1 cellular context compared by ENCODE assay signal in the genomic region with DNA sequence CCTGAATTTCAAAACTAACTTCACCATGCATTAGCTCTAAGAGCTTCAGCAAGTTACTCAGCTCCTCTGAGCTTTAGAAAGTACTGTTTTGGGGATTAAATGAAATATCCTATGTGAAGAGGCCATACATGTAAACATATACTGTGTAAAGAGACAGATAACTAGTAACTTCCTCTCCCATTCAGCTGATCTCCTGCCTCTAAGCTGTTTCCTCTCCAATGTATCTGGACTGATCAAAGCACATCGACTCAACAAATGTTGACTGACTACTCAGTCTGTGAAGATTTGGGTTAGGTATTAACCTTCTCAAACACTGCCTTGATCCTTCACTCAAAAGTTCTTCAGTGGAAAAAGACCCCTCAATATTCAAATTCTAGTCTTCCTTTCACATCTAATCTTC.
TF ChIP-seq lines count a peak whose summit lies in the region.

No MANE protein-coding gene starts in this region.

TF ChIP-seq in HepG2, 621 proteins besides CTCF, POLR2A, EP300 and RAD21 (continued from another document and continues in another):
- TF ChIP-seq ZNF720 (CRISPR knock-in tag; IDR thresholded peaks at IDR 0.05) (no peak), EED (CRISPR knock-in tag; IDR thresholded peaks at IDR 0.05) (no peak), BRCA1 (CRISPR knock-in tag; IDR thresholded peaks at IDR 0.05) (no peak), NR2C2 (CRISPR knock-in tag; IDR thresholded peaks at IDR 0.05; ENCODE audit: borderline replicate concordance) (no peak), KDM2A (CRISPR knock-in tag; IDR thresholded peaks at IDR 0.05; ENCODE audit: borderline replicate concordance, low read depth) (no peak), ZFX (CRISPR knock-in tag; IDR thresholded peaks at IDR 0.05; ENCODE audit: low read depth) (no peak), MAFK (conservative IDR thresholded peaks at IDR 0.05 in 1 of 2, IDR thresholded peaks at IDR 0.05 in 1 of 2; ENCODE audit: low read length in 2 of 2) (no peak), YY1 (IDR thresholded peaks at IDR 0.05; ENCODE audit: insufficient read depth, insufficient replicate concordance, low read depth, low read length) (no peak), ZNF160 (CRISPR knock-in tag; IDR thresholded peaks at IDR 0.05) (no peak), ZNF460 (CRISPR knock-in tag; IDR thresholded peaks at IDR 0.05; ENCODE audit: borderline replicate concordance) (no peak), RCOR2 (CRISPR knock-in tag; IDR thresholded peaks at IDR 0.05) (no peak), ETV5 (CRISPR knock-in tag; IDR thresholded peaks at IDR 0.05; ENCODE audit: borderline replicate concordance) (peak; percentile 79; the same call in 1 of the 2 replicates), ZNF605 (CRISPR knock-in tag; IDR thresholded peaks at IDR 0.05) (no peak), ZNF350 (CRISPR knock-in tag; IDR thresholded peaks at IDR 0.05; ENCODE audit: borderline replicate concordance, low read depth) (no peak), FOXP1 (IDR thresholded peaks at IDR 0.05) (no peak), FOXP1 (CRISPR knock-in tag; IDR thresholded peaks at IDR 0.05) (0 out of 2 replicates have a peak, but pooled peaks have one; percentile 13), ZNF225 (CRISPR knock-in tag; IDR thresholded peaks at IDR 0.05) (no peak)
- TF ChIP-seq, protein P1, sequence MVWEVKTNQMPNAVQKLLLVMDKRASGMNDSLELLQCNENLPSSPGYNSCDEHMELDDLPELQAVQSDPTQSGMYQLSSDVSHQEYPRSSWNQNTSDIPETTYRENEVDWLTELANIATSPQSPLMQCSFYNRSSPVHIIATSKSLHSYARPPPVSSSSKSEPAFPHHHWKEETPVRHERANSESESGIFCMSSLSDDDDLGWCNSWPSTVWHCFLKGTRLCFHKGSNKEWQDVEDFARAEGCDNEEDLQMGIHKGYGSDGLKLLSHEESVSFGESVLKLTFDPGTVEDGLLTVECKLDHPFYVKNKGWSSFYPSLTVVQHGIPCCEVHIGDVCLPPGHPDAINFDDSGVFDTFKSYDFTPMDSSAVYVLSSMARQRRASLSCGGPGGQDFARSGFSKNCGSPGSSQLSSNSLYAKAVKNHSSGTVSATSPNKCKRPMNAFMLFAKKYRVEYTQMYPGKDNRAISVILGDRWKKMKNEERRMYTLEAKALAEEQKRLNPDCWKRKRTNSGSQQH (CRISPR knock-in tag; IDR thresholded peaks at IDR 0.05; ENCODE audit: low read depth) = no peak
- TF ChIP-seq, protein P2, sequence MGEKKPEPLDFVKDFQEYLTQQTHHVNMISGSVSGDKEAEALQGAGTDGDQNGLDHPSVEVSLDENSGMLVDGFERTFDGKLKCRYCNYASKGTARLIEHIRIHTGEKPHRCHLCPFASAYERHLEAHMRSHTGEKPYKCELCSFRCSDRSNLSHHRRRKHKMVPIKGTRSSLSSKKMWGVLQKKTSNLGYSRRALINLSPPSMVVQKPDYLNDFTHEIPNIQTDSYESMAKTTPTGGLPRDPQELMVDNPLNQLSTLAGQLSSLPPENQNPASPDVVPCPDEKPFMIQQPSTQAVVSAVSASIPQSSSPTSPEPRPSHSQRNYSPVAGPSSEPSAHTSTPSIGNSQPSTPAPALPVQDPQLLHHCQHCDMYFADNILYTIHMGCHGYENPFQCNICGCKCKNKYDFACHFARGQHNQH (CRISPR knock-in tag; IDR thresholded peaks at IDR 0.05) = no peak
- TF ChIP-seq, protein P3, sequence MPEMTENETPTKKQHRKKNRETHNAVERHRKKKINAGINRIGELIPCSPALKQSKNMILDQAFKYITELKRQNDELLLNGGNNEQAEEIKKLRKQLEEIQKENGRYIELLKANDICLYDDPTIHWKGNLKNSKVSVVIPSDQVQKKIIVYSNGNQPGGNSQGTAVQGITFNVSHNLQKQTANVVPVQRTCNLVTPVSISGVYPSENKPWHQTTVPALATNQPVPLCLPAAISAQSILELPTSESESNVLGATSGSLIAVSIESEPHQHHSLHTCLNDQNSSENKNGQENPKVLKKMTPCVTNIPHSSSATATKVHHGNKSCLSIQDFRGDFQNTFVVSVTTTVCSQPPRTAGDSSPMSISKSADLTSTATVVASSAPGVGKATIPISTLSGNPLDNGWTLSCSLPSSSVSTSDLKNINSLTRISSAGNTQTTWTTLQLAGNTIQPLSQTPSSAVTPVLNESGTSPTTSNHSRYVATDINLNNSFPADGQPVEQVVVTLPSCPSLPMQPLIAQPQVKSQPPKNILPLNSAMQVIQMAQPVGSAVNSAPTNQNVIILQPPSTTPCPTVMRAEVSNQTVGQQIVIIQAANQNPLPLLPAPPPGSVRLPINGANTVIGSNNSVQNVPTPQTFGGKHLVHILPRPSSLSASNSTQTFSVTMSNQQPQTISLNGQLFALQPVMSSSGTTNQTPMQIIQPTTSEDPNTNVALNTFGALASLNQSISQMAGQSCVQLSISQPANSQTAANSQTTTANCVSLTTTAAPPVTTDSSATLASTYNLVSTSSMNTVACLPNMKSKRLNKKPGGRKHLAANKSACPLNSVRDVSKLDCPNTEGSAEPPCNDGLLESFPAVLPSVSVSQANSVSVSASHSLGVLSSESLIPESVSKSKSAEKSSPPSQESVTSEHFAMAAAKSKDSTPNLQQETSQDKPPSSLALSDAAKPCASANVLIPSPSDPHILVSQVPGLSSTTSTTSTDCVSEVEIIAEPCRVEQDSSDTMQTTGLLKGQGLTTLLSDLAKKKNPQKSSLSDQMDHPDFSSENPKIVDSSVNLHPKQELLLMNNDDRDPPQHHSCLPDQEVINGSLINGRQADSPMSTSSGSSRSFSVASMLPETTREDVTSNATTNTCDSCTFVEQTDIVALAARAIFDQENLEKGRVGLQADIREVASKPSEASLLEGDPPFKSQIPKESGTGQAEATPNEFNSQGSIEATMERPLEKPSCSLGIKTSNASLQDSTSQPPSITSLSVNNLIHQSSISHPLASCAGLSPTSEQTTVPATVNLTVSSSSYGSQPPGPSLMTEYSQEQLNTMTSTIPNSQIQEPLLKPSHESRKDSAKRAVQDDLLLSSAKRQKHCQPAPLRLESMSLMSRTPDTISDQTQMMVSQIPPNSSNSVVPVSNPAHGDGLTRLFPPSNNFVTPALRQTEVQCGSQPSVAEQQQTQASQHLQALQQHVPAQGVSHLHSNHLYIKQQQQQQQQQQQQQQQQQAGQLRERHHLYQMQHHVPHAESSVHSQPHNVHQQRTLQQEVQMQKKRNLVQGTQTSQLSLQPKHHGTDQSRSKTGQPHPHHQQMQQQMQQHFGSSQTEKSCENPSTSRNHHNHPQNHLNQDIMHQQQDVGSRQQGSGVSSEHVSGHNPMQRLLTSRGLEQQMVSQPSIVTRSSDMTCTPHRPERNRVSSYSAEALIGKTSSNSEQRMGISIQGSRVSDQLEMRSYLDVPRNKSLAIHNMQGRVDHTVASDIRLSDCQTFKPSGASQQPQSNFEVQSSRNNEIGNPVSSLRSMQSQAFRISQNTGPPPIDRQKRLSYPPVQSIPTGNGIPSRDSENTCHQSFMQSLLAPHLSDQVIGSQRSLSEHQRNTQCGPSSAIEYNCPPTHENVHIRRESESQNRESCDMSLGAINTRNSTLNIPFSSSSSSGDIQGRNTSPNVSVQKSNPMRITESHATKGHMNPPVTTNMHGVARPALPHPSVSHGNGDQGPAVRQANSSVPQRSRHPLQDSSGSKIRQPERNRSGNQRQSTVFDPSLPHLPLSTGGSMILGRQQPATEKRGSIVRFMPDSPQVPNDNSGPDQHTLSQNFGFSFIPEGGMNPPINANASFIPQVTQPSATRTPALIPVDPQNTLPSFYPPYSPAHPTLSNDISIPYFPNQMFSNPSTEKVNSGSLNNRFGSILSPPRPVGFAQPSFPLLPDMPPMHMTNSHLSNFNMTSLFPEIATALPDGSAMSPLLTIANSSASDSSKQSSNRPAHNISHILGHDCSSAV (CRISPR knock-in tag; IDR thresholded peaks at IDR 0.05; ENCODE audit: borderline replicate concordance) = no peak
- TF ChIP-seq, protein P4, sequence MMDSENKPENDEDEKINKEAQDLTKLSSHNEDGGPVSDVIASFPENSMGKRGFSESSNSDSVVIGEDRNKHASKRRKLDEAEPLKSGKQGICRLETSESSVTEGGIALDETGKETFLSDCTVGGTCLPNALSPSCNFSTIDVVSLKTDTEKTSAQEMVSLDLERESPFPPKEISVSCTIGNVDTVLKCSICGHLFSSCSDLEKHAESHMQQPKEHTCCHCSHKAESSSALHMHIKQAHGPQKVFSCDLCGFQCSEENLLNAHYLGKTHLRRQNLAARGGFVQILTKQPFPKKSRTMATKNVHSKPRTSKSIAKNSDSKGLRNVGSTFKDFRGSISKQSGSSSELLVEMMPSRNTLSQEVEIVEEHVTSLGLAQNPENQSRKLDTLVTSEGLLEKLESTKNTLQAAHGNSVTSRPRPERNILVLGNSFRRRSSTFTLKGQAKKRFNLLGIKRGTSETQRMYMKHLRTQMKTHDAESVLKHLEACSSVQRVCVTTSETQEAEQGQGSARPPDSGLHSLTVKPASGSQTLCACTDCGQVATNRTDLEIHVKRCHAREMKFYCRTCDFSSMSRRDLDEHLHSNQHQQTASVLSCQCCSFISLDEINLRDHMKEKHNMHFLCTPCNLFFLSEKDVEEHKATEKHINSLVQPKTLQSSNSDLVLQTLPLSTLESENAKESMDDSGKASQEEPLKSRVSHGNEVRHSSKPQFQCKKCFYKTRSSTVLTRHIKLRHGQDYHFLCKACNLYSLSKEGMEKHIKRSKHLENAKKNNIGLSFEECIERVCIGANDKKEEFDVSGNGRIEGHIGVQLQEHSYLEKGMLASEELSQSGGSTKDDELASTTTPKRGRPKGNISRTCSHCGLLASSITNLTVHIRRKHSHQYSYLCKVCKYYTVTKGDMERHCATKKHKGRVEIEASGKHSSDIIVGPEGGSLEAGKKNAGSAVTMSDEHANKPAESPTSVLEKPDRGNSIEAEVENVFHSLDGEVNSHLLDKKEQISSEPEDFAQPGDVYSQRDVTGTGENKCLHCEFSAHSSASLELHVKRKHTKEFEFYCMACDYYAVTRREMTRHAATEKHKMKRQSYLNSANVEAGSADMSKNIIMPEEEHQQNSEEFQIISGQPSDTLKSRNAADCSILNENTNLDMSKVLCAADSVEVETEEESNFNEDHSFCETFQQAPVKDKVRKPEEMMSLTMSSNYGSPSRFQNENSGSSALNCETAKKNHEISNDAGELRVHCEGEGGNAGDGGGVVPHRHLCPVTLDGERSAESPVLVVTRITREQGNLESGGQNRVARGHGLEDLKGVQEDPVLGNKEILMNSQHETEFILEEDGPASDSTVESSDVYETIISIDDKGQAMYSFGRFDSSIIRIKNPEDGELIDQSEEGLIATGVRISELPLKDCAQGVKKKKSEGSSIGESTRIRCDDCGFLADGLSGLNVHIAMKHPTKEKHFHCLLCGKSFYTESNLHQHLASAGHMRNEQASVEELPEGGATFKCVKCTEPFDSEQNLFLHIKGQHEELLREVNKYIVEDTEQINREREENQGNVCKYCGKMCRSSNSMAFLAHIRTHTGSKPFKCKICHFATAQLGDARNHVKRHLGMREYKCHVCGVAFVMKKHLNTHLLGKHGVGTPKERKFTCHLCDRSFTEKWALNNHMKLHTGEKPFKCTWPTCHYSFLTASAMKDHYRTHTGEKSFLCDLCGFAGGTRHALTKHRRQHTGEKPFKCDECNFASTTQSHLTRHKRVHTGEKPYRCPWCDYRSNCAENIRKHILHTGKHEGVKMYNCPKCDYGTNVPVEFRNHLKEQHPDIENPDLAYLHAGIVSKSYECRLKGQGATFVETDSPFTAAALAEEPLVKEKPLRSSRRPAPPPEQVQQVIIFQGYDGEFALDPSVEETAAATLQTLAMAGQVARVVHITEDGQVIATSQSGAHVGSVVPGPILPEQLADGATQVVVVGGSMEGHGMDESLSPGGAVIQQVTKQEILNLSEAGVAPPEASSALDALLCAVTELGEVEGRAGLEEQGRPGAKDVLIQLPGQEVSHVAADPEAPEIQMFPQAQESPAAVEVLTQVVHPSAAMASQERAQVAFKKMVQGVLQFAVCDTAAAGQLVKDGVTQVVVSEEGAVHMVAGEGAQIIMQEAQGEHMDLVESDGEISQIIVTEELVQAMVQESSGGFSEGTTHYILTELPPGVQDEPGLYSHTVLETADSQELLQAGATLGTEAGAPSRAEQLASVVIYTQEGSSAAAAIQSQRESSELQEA (CRISPR knock-in tag; IDR thresholded peaks at IDR 0.05; ENCODE audit: not compliant biosample characterization) = no peak
- TF ChIP-seq, protein P5, sequence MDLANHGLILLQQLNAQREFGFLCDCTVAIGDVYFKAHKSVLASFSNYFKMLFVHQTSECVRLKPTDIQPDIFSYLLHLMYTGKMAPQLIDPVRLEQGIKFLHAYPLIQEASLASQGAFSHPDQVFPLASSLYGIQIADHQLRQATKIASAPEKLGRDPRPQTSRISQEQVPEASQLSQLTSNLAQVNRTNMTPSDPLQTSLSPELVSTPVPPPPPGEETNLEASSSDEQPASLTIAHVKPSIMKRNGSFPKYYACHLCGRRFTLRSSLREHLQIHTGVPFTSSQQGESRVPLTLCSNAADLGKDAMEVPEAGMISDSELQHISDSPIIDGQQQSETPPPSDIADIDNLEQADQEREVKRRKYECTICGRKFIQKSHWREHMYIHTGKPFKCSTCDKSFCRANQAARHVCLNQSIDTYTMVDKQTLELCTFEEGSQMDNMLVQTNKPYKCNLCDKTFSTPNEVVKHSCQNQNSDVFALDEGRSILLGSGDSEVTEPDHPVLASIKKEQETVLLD (CRISPR knock-in tag; IDR thresholded peaks at IDR 0.05; ENCODE audit: low read depth) = no peak
- TF ChIP-seq, protein P6, sequence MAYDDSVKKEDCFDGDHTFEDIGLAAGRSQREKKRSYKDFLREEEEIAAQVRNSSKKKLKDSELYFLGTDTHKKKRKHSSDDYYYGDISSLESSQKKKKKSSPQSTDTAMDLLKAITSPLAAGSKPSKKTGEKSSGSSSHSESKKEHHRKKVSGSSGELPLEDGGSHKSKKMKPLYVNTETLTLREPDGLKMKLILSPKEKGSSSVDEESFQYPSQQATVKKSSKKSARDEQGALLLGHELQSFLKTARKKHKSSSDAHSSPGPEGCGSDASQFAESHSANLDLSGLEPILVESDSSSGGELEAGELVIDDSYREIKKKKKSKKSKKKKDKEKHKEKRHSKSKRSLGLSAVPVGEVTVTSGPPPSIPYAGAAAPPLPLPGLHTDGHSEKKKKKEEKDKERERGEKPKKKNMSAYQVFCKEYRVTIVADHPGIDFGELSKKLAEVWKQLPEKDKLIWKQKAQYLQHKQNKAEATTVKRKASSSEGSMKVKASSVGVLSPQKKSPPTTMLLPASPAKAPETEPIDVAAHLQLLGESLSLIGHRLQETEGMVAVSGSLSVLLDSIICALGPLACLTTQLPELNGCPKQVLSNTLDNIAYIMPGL (CRISPR knock-in tag; IDR thresholded peaks at IDR 0.05; ENCODE audit: borderline replicate concordance in 1 of 2, low read depth in 1 of 2) = no peak
- TF ChIP-seq, protein P7, sequence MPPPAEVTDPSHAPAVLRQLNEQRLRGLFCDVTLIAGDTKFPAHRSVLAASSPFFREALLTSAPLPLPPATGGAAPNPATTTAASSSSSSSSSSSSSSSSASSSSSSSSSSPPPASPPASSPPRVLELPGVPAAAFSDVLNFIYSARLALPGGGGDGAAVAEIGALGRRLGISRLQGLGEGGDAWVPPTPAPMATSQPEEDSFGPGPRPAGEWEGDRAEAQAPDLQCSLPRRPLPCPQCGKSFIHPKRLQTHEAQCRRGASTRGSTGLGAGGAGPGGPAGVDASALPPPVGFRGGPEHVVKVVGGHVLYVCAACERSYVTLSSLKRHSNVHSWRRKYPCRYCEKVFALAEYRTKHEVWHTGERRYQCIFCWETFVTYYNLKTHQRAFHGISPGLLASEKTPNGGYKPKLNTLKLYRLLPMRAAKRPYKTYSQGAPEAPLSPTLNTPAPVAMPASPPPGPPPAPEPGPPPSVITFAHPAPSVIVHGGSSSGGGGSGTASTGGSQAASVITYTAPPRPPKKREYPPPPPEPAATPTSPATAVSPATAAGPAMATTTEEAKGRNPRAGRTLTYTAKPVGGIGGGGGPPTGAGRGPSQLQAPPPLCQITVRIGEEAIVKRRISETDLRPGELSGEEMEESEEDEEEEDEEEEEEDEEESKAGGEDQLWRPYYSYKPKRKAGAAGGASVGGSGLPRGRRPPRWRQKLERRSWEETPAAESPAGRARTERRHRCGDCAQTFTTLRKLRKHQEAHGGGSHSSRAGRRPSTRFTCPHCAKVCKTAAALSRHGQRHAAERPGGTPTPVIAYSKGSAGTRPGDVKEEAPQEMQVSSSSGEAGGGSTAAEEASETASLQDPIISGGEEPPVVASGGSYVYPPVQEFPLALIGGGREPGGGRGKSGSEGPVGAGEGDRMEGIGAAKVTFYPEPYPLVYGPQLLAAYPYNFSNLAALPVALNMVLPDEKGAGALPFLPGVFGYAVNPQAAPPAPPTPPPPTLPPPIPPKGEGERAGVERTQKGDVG (CRISPR knock-in tag; IDR thresholded peaks at IDR 0.05; ENCODE audit: borderline replicate concordance) = no peak
